Comparison of ENCODE assay signal across 8 cellular contexts in genomic region chr1:167627865-167628641, GRCh38. TPM values are rescaled to one million over a fixed set of nuclear protein-coding genes. Genes with fewer than 3 reads are reported as not detected.
DNase-seq lines count a peak whose midpoint lies in the region; ATAC-seq, FAIRE-seq and TF ChIP-seq lines count a peak whose summit lies in the region.

No MANE protein-coding gene starts in this region.

- peaks cover 7% of the 10 kb centered on the region for H3K9me3 Mint-ChIP-seq in activated naive CD8-positive, alpha-beta T cell treated with anti-CD3 and anti-CD28 coated beads, Interleukin-2, amount 50 U/mL, for 24 hours

- peaks cover 79% of the 10 kb centered on the region for H3K4me1 ChIP-seq in BLaER1
- peaks cover 37 to 85% (median 58%) of the 10 kb centered on the region in 6 donors for H3K4me1 ChIP-seq in spleen

- H3K9me2 ChIP-seq in SU-DHL-6 (replicated peaks; ENCODE audit: insufficient read depth, low read length), result no peaks in the 10 kb centered on the region

- H4K20me1 ChIP-seq in BLaER1 (peaks cover 11% of the 10 kb centered on the region), SU-DHL-6 (ENCODE audit: low read depth, low read length) (no peaks in the 10 kb centered on the region)

- intact Hi-C loops in spleen (cut with DNase I; ENCODE audit: low total_unique reads), result no loop called here

- H3K4me1 Mint-ChIP-seq in activated naive CD8-positive, alpha-beta T cell treated with anti-CD3 and anti-CD28 coated beads, Interleukin-2, amount 50 U/mL, for 24 hours, result peaks cover 64% of the 10 kb centered on the region

- H3K36me3 Mint-ChIP-seq in activated naive CD8-positive, alpha-beta T cell treated with anti-CD3 and anti-CD28 coated beads, Interleukin-2, amount 50 U/mL, for 24 hours (ENCODE audit: low read depth), result peaks cover 17% of the 10 kb centered on the region

- peak; percentile 100 for FAIRE-seq in GM19239 (lab: Jason Lieb, UNC)

- TF ChIP-seq CTCF in SU-DHL-6 (IDR thresholded peaks at IDR 0.05; ENCODE audit: insufficient read depth, low read length, poor library complexity, severe bottlenecking) (no peak), spleen (IDR thresholded peaks at IDR 0.05 in 8 of 11, conservative IDR thresholded peaks at IDR 0.05 in 3 of 11) (no peak), foreskin fibroblast (IDR thresholded peaks at IDR 0.05; ENCODE audit: low read depth, low read length) (no peak)

- H3K4me3 Mint-ChIP-seq in activated naive CD8-positive, alpha-beta T cell treated with anti-CD3 and anti-CD28 coated beads, Interleukin-2, amount 50 U/mL, for 24 hours, result peak overlapping the region; percentile 98

- peak in 2 of 3 donors; percentile 13 to 18 for TF ChIP-seq POLR2A in spleen (IDR thresholded peaks at IDR 0.05)

- H3K4me2 ChIP-seq in BLaER1 (peak overlapping the region; percentile 95), SU-DHL-6 (ENCODE audit: low read depth, low read length, poor library complexity, severe bottlenecking) (peak overlapping the region; percentile 85)

- peak; percentile 72 for ATAC-seq in HG03342 (IDR thresholded peaks at IDR 0.05; ENCODE audit: unreplicated experiment)
- ATAC-seq in activated naive CD8-positive, alpha-beta T cell treated with anti-CD3 and anti-CD28 coated beads, Interleukin-2, amount 50 U/mL, for 24 hours, result peak; percentile 87

- peak overlapping the region; percentile 91 for H3K27ac Mint-ChIP-seq in activated naive CD8-positive, alpha-beta T cell treated with anti-CD3 and anti-CD28 coated beads, Interleukin-2, amount 50 U/mL, for 24 hours

- H3K9me3 ChIP-seq in BLaER1 (no peaks in the 10 kb centered on the region), SU-DHL-6 (ENCODE audit: insufficient read depth, low read length) (no peaks in the 10 kb centered on the region), spleen (peaks cover 0 to 4% (median 0%) of the 10 kb centered on the region in 8 donors)

- H3K4me3 ChIP-seq in BLaER1 (peak overlapping the region; percentile 98), SU-DHL-6 (ENCODE audit: insufficient read depth, low read length, poor library complexity, severe bottlenecking) (peak overlapping the region; percentile 72), spleen (peak overlapping the region in 2 of 8 donors; percentile 16 to 92), foreskin fibroblast (ENCODE audit: low read depth in 1 of 2, low read length in 2 of 2) (no peak overlapping the region)

- 13 to 32% (median 21%) methylated on average over 10 of the region's 10 CpGs for WGBS in spleen, 5 donors

- peaks cover 26% of the 10 kb centered on the region for H3F3A ChIP-seq in SU-DHL-6 (ENCODE audit: insufficient read depth)

- DNase-seq in GM19239 (ENCODE audit: insufficient read length, low spot score) (peak; percentile 68), spleen (peak; percentile 89), DMS 273 (lab: John Stamatoyannopoulos, UW; ENCODE audit: unreplicated experiment) (no peak), foreskin fibroblast (no peak)
- peak; percentile 77 for DNase-seq in activated naive CD8-positive, alpha-beta T cell treated with anti-CD3 and anti-CD28 coated beads, Interleukin-2, amount 50 U/mL, for 24 hours

- H3K36me3 ChIP-seq in BLaER1 (peaks cover 7% of the 10 kb centered on the region), SU-DHL-6 (ENCODE audit: low read length) (no peaks in the 10 kb centered on the region), spleen (peaks cover 0 to 3% (median 0%) of the 10 kb centered on the region in 6 donors)

- peak overlapping the region; percentile 37 for H2AFZ ChIP-seq in SU-DHL-6 (ENCODE audit: low read depth, low read length, severe bottlenecking)

- H3K27ac ChIP-seq in BLaER1 (peak overlapping the region; percentile 100), SU-DHL-6 (ENCODE audit: low read depth, low read length) (peak overlapping the region; percentile 97), spleen (peak overlapping the region; percentile 86 to 100 (median 96))

- H3K9ac ChIP-seq in BLaER1 (peak overlapping the region; percentile 100), SU-DHL-6 (ENCODE audit: low read length) (peak overlapping the region; percentile 94)

- H3K27me3 Mint-ChIP-seq in activated naive CD8-positive, alpha-beta T cell treated with anti-CD3 and anti-CD28 coated beads, Interleukin-2, amount 50 U/mL, for 24 hours, result no peaks in the 10 kb centered on the region

- H3K79me2 ChIP-seq in SU-DHL-6 (ENCODE audit: insufficient read depth, low read length), result peaks cover 34% of the 10 kb centered on the region

- H3K27me3 ChIP-seq in BLaER1, result no peaks in the 10 kb centered on the region
- H3K27me3 ChIP-seq in SU-DHL-6 (ENCODE audit: low read length), result no peaks in the 10 kb centered on the region
- no peaks in the 10 kb centered on the region for H3K27me3 ChIP-seq in spleen (replicated peaks in 1 of 7)

RNA-seq across cellular contexts. Expression of gene RCSD1, which starts 2.0 kb away (rescaled TPM):
- total RNA-seq in spleen, result 100 to 1,000 TPM in 5 of 7 donors, 10 to 100 TPM in 2; 91.9 to 144 (median 124) TPM
- polyA plus RNA-seq in spleen, result 100 to 1,000 TPM in 1 of 3 donors, 10 to 100 TPM in 2; 58.9 to 103 (median 87.2) TPM

Comparison
In these comparisons a context has a peak if more than half of its experiments do, and no peak if none do; other contexts are left out.
1. H3K4me3 ChIP-seq: peak in BLaER1 (single experiment) and SU-DHL-6 (single experiment); none in foreskin fibroblast (0 of 2).
2. DNase-seq: peak in GM19239 (single experiment), activated naive CD8-positive, alpha-beta T cell treated with anti-CD3 and anti-CD28 coated beads, Interleukin-2, amount 50 U/mL, for 24 hours (single experiment) and spleen (single experiment); none in DMS 273 (single experiment) and foreskin fibroblast (0 of 2).
3. Peak in every context shown above with its lines, with median percentiles within 50 percentile points of each other: H3K27ac ChIP-seq.